ENCODE assay signal across 8 cellular contexts in the genomic region with DNA sequence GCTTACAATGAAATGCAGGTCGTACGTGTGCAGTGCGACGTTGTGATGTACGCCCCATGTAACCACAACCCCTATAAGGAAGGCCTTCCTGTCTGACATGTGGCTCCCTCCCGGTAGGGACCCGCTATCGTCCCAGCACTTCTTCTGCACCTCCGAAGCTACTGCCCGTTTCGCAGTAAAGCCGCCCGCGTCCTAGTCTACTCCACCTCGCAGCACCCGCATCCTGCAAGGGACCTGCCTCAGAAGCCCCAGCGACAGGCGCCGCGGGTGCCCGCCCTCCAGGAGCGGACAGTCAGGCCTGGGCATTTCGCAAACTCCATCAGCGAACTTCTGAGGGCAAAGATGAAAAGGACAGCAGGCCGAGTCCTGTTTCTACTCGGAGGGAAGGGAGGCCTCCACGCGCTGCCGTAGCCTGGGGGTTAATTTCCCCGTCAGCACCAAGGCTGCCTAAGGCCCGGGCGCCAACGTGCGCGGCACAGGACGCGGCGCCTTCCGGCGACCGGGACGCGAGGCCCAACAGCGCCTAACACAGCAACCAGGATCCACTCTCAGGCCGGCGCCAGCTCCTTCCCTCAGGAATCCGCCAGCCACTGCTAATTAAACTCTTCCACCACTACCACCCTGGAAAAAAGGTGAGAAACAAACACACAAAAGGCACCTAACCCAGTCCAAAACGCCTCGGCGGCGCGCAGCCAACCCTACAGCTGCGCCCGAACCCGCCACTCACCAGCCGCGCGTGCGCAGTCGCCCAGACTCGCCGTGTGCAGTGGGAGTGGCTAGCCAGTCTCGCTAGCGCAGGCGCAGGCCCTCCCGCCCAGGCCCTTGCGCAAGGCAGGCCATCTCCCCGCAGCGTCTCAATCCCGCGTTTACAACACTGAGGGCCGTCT. TPM values are rescaled to one million over a fixed set of nuclear protein-coding genes. Genes with fewer than 3 reads are reported as not detected.
DNase-seq lines count a peak whose midpoint lies in the region; ATAC-seq and TF ChIP-seq lines count a peak whose summit lies in the region.

A gene with protein sequence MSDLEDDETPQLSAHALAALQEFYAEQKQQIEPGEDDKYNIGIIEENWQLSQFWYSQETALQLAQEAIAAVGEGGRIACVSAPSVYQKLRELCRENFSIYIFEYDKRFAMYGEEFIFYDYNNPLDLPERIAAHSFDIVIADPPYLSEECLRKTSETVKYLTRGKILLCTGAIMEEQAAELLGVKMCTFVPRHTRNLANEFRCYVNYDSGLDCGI (minus strand): TSS at position 768 of the 887 bp plus-strand sequence. CDS start 16,363 bp downstream, outside the sequence.

- peak; percentile 79 for ATAC-seq in GM21381 (IDR thresholded peaks at IDR 0.05; ENCODE audit: unreplicated experiment)

- H3K4me1 ChIP-seq in endodermal cell (ENCODE audit: control insufficient read depth, insufficient read depth, low read length) = no peaks in the 10 kb centered on the region

- peak; percentile 93 for DNase-seq in COR-L47 (lab: John Stamatoyannopoulos, UW)
- DNase-seq in HUDEP-2 (lab: John Stamatoyannopoulos, UW; ENCODE audit: unreplicated experiment in 76 of 76) = peak in 75 of 76 experiments; percentile 21 to 94 (median 88)
- DNase-seq in NOMO-1 treated with dmso at 0.1 percent for 144 hours (lab: John Stamatoyannopoulos, UW; ENCODE audit: unreplicated experiment) = peak; percentile 96
- DNase-seq in activated CD8-positive, alpha-beta memory T cell treated with anti-CD3 and anti-CD28 coated beads, Interleukin-2, amount 50 U/mL, for 1 hour (ENCODE audit: extremely low read depth) = peak; percentile 80
- peak; percentile 98 for DNase-seq in endodermal cell
- peak; percentile 98 for DNase-seq in mesenteric fat pad (ENCODE audit: low spot score)
- peak; percentile 91 for DNase-seq in stimulated activated CD8-positive, alpha-beta memory T cell treated with anti-CD3 and anti-CD28 coated beads, Interleukin-15, amount 100 ng/mL, for 1 hour (ENCODE audit: low read depth)

- peak within 1 kb of the TSS; percentile 79 for H3K9ac ChIP-seq in endodermal cell (ENCODE audit: extremely low read depth, low read length, poor library complexity, severe bottlenecking)

- H3K4me3 ChIP-seq in endodermal cell (ENCODE audit: low read length) = peak within 1 kb of the TSS; percentile 85

- peaks cover 34% of the 10 kb centered on the region for H3K36me3 Mint-ChIP-seq in endodermal cell (ENCODE audit: low read depth)

- no peaks in the 10 kb centered on the region for H3K27me3 ChIP-seq in endodermal cell (ENCODE audit: control insufficient read depth, insufficient read depth, low read length, poor library complexity, severe bottlenecking)

- H3K9me3 Mint-ChIP-seq in endodermal cell = peaks cover 23% of the 10 kb centered on the region

- H3K27ac Mint-ChIP-seq in endodermal cell = peak within 1 kb of the TSS; percentile 99

- peaks cover 42% of the 10 kb centered on the region for H3K9me3 ChIP-seq in endodermal cell (ENCODE audit: control insufficient read depth, low read length)

- peak within 1 kb of the TSS; percentile 90 for H3K4me3 Mint-ChIP-seq in endodermal cell

- peaks cover 29% of the 10 kb centered on the region for H3K36me3 ChIP-seq in endodermal cell (ENCODE audit: control insufficient read depth, insufficient read depth, low read length)

- TF ChIP-seq CTCF in endodermal cell (conservative IDR thresholded peaks at IDR 0.05) = no peak

- peak within 1 kb of the TSS; percentile 82 for H3K27ac ChIP-seq in endodermal cell (ENCODE audit: low read depth, low read length)

- peaks cover 10% of the 10 kb centered on the region for H3K4me1 Mint-ChIP-seq in endodermal cell

- WGBS in endodermal cell (ENCODE audit: insufficient coverage in 1 of 2, insufficient read length in 1 of 2), 2 experiments = 8 to 12% methylated on average over 36 to 72 of the region's 72 CpGs

- no peaks in the 10 kb centered on the region for H3K27me3 Mint-ChIP-seq in endodermal cell (ENCODE audit: insufficient read depth)

RNA-seq across cellular contexts. Expression of the gene that starts here (rescaled TPM):
- total RNA-seq in endodermal cell (1 to 10 TPM; 7.6 to 8.1 TPM), mesenteric fat pad (9.0 TPM)
- polyA plus RNA-seq in endodermal cell (2013, experiment 1 of 2) = 10.2 TPM
- polyA plus RNA-seq in endodermal cell (2013, experiment 2 of 2) = 10.1 TPM

Comparison
In these comparisons a context has a peak if more than half of its experiments do, and no peak if none do; other contexts are left out.
1. Peak in every context shown above with its lines: DNase-seq, ATAC-seq, H3K4me3 ChIP-seq and H3K27ac ChIP-seq.